ENCODE assay signal across 39 cellular contexts in genomic region chr1:114201486-114201885, GRCh38. TPM values are rescaled to one million over a fixed set of nuclear protein-coding genes. Genes with fewer than 3 reads are reported as not detected.
"Had no signal": no experiment of that assay in that cellular context is flagged by ENCODE, and none has a peak within 500 bp of the region (broad histone marks: within the 10 kb centered on the region; RNA-seq: fewer than 3 reads in every experiment).

No MANE protein-coding gene starts in this region.

- H3K27ac ChIP-seq: ascending aorta, brain microvascular endothelial cell, breast epithelium, VCaP had no signal

- H3K27me3 ChIP-seq: ascending aorta, brain microvascular endothelial cell had no signal

- H3K36me3 ChIP-seq: ascending aorta, brain microvascular endothelial cell, breast epithelium had no signal

- H3K27ac Mint-ChIP-seq: activated B cell treated with CpG ODN at 0.5 μM for 24 hours; activated CD4-positive, alpha-beta memory T cell treated with anti-CD3 and anti-CD28 coated beads for 36 hours; activated CD4-positive, alpha-beta T cell treated with anti-CD3 and anti-CD28 coated beads, Interleukin-2, amount 10 ng/mL, durations not matched to agents 24 days and 14 days; activated CD8-positive, alpha-beta T cell treated with anti-CD3 and anti-CD28 coated beads for 36 hours; activated naive CD4-positive, alpha-beta T cell treated with anti-CD3 and anti-CD28 coated beads, Interleukin-2, amount 10 ng/mL, durations not matched to agents 7 days and 5 days; activated naive CD4-positive, alpha-beta T cell treated with anti-CD3 and anti-CD28 coated beads, Interleukin-2, amount 50 U/mL, for 24 hours; activated naive CD8-positive, alpha-beta T cell; activated naive CD8-positive, alpha-beta T cell treated with anti-CD3 and anti-CD28 coated beads, Interleukin-2, amount 10 ng/mL, durations not matched to agents 7 days and 5 days; activated naive CD8-positive, alpha-beta T cell treated with anti-CD3 and anti-CD28 coated beads, Interleukin-2, amount 50 U/mL, for 24 hours; activated T-cell treated with anti-CD3 and anti-CD28 coated beads, Interleukin-2, amount 50 U/mL, for 72 hours; activated T-helper 1 cell treated with anti-CD3 and anti-CD28 coated beads, Interleukin-12 subunit alpha, Interleukin-12 subunit beta, Interleukin-2, Interleukin-4 antibody, amounts not matched to agents 30 ng/mL and 10 ng/mL and 1 ng/mL, durations not matched to agents 14 hours and 24 hours and 36 hours; activated T-helper 17 cell treated with anti-CD3 and anti-CD28 coated beads, Interleukin-2, amount 50 U/mL, for 72 hours; T-helper 1 cell treated with Interleukin-12 subunit alpha and Interleukin-12 subunit beta and Interleukin-4 antibody, amounts not matched to agents 30 μg/mL and 1 μg/mL, for 36 hours; T-helper 2 cell treated with Interferon-gamma antibody and Interleukin-4, amounts not matched to agents 5 μg/mL and 100 μg/mL, for 36 hours had no signal

- H3K4me3 Mint-ChIP-seq: activated B cell treated with CpG ODN at 0.5 μM for 24 hours; activated CD4-positive, alpha-beta memory T cell treated with anti-CD3 and anti-CD28 coated beads for 36 hours; activated CD4-positive, alpha-beta T cell treated with anti-CD3 and anti-CD28 coated beads, Interleukin-2, amount 10 ng/mL, durations not matched to agents 24 days and 14 days; activated CD8-positive, alpha-beta T cell treated with anti-CD3 and anti-CD28 coated beads for 36 hours; activated naive CD4-positive, alpha-beta T cell treated with anti-CD3 and anti-CD28 coated beads, Interleukin-2, amount 10 ng/mL, durations not matched to agents 7 days and 5 days; activated naive CD4-positive, alpha-beta T cell treated with anti-CD3 and anti-CD28 coated beads, Interleukin-2, amount 50 U/mL, for 24 hours; activated naive CD8-positive, alpha-beta T cell; activated naive CD8-positive, alpha-beta T cell treated with anti-CD3 and anti-CD28 coated beads, Interleukin-2, amount 10 ng/mL, durations not matched to agents 7 days and 5 days; activated naive CD8-positive, alpha-beta T cell treated with anti-CD3 and anti-CD28 coated beads, Interleukin-2, amount 50 U/mL, for 24 hours; activated T-cell treated with anti-CD3 and anti-CD28 coated beads, Interleukin-2, amount 50 U/mL, for 4 hours; activated T-cell treated with anti-CD3 and anti-CD28 coated beads, Interleukin-2, amount 50 U/mL, for 72 hours; activated T-helper 1 cell treated with anti-CD3 and anti-CD28 coated beads, Interleukin-12 subunit alpha, Interleukin-12 subunit beta, Interleukin-2, Interleukin-4 antibody, amounts not matched to agents 30 ng/mL and 10 ng/mL and 1 ng/mL, durations not matched to agents 14 hours and 24 hours and 36 hours; activated T-helper 17 cell treated with anti-CD3 and anti-CD28 coated beads, Interleukin-2, amount 50 U/mL, for 72 hours; central memory CD8-positive, alpha-beta T cell; T-helper 1 cell treated with Interleukin-12 subunit alpha and Interleukin-12 subunit beta and Interleukin-4 antibody, amounts not matched to agents 30 μg/mL and 1 μg/mL, for 36 hours; T-helper 2 cell treated with Interferon-gamma antibody and Interleukin-4, amounts not matched to agents 5 μg/mL and 100 μg/mL, for 36 hours had no signal

- ATAC-seq: activated CD8-positive, alpha-beta T cell treated with anti-CD3 and anti-CD28 coated beads for 36 hours; activated naive CD8-positive, alpha-beta T cell treated with anti-CD3 and anti-CD28 coated beads, Interleukin-2, amount 50 U/mL, for 24 hours; activated T-cell treated with anti-CD3 and anti-CD28 coated beads, Interleukin-2, amount 50 U/mL, for 4 hours; activated T-cell treated with anti-CD3 and anti-CD28 coated beads, Interleukin-2, amount 50 U/mL, for 72 hours; activated T-helper 17 cell treated with anti-CD3 and anti-CD28 coated beads, Interleukin-2, amount 50 U/mL, for 72 hours had no signal

- H3K36me3 Mint-ChIP-seq: activated CD4-positive, alpha-beta memory T cell treated with anti-CD3 and anti-CD28 coated beads for 36 hours; activated naive CD4-positive, alpha-beta T cell treated with anti-CD3 and anti-CD28 coated beads, Interleukin-2, amount 10 ng/mL, durations not matched to agents 7 days and 5 days; activated naive CD4-positive, alpha-beta T cell treated with anti-CD3 and anti-CD28 coated beads, Interleukin-2, amount 50 U/mL, for 24 hours; activated naive CD8-positive, alpha-beta T cell; activated naive CD8-positive, alpha-beta T cell treated with anti-CD3 and anti-CD28 coated beads, Interleukin-2, amount 10 ng/mL, durations not matched to agents 7 days and 5 days had no signal

- H3K9me3 ChIP-seq: ascending aorta, breast epithelium had no signal

- FAIRE-seq: TTC549 had no signal

- H3K4me3 ChIP-seq: ascending aorta, breast epithelium had no signal

- DNase-seq: activated B cell treated with CpG ODN at 0.5 μM for 24 hours; activated CD4-positive, alpha-beta memory T cell treated with anti-CD3 and anti-CD28 coated beads for 36 hours; activated CD4-positive, alpha-beta T cell treated with anti-CD3 and anti-CD28 coated beads for 4 hours; activated CD4-positive, alpha-beta T cell treated with anti-CD3 and anti-CD28 coated beads, Interleukin-2, amount 10 ng/mL, durations not matched to agents 24 days and 14 days; activated CD4-positive, alpha-beta T cell treated with anti-CD3 and anti-CD28 coated beads, Interleukin-2, amount 50 U/mL, for 1 hour; activated CD4-positive, alpha-beta T cell treated with anti-CD3 and anti-CD28 coated beads, Interleukin-2, amount 50 U/mL, for 4 hours; activated CD4-positive, CD25-positive, alpha-beta regulatory T cell treated with anti-CD3 and anti-CD28 coated beads, Interleukin-2, amount 50 U/mL, for 72 hours; activated CD8-positive, alpha-beta memory T cell treated with anti-CD3 and anti-CD28 coated beads, Interleukin-2, amount 50 U/mL, for 4 hours; activated CD8-positive, alpha-beta T cell treated with anti-CD3 and anti-CD28 coated beads for 36 hours; activated effector memory CD4-positive, alpha-beta T cell treated with anti-CD3 and anti-CD28 coated beads, Interleukin-2, amount 50 U/mL, for 16 hours; activated naive CD4-positive, alpha-beta T cell treated with anti-CD3 and anti-CD28 coated beads, Interleukin-2, amount 10 ng/mL, durations not matched to agents 7 days and 5 days; activated naive CD4-positive, alpha-beta T cell treated with Interleukin-2 at 50 U/mL for 16 hours; activated naive CD8-positive, alpha-beta T cell treated with anti-CD3 and anti-CD28 coated beads, Interleukin-2, amount 10 ng/mL, durations not matched to agents 7 days and 5 days; activated naive CD8-positive, alpha-beta T cell treated with anti-CD3 and anti-CD28 coated beads, Interleukin-2, amount 50 U/mL, for 24 hours; activated T-cell treated with anti-CD3 and anti-CD28 coated beads for 4 hours; activated T-cell treated with anti-CD3 and anti-CD28 coated beads, Interleukin-2, amount 50 U/mL, for 1 hour; activated T-cell treated with anti-CD3 and anti-CD28 coated beads, Interleukin-2, amount 50 U/mL, for 4 hours; activated T-cell treated with anti-CD3 and anti-CD28 coated beads, Interleukin-2, amount 50 U/mL, for 72 hours; amygdala; anterior cingulate cortex; brain microvascular endothelial cell; caudate nucleus; cerebellar nuclear complex; T-helper 1 cell; T-helper 2 cell; T-helper 9 cell had no signal

- H3K4me1 Mint-ChIP-seq: activated B cell treated with CpG ODN at 0.5 μM for 24 hours; activated CD4-positive, alpha-beta T cell treated with anti-CD3 and anti-CD28 coated beads, Interleukin-2, amount 10 ng/mL, durations not matched to agents 24 days and 14 days; activated naive CD4-positive, alpha-beta T cell treated with anti-CD3 and anti-CD28 coated beads, Interleukin-2, amount 10 ng/mL, durations not matched to agents 7 days and 5 days; activated naive CD4-positive, alpha-beta T cell treated with anti-CD3 and anti-CD28 coated beads, Interleukin-2, amount 50 U/mL, for 24 hours; activated naive CD8-positive, alpha-beta T cell treated with anti-CD3 and anti-CD28 coated beads, Interleukin-2, amount 10 ng/mL, durations not matched to agents 7 days and 5 days; activated naive CD8-positive, alpha-beta T cell treated with anti-CD3 and anti-CD28 coated beads, Interleukin-2, amount 50 U/mL, for 24 hours; activated T-helper 17 cell treated with anti-CD3 and anti-CD28 coated beads, Interleukin-2, amount 50 U/mL, for 72 hours had no signal

- H3K9me3 Mint-ChIP-seq: activated B cell treated with CpG ODN at 0.5 μM for 24 hours; activated CD4-positive, alpha-beta memory T cell treated with anti-CD3 and anti-CD28 coated beads for 36 hours; activated CD4-positive, alpha-beta T cell treated with anti-CD3 and anti-CD28 coated beads, Interleukin-2, amount 10 ng/mL, durations not matched to agents 24 days and 14 days; activated CD8-positive, alpha-beta T cell treated with anti-CD3 and anti-CD28 coated beads for 36 hours; activated naive CD4-positive, alpha-beta T cell treated with anti-CD3 and anti-CD28 coated beads, Interleukin-2, amount 10 ng/mL, durations not matched to agents 7 days and 5 days; activated naive CD4-positive, alpha-beta T cell treated with anti-CD3 and anti-CD28 coated beads, Interleukin-2, amount 50 U/mL, for 24 hours; activated naive CD8-positive, alpha-beta T cell treated with anti-CD3 and anti-CD28 coated beads, Interleukin-2, amount 10 ng/mL, durations not matched to agents 7 days and 5 days; activated naive CD8-positive, alpha-beta T cell treated with anti-CD3 and anti-CD28 coated beads, Interleukin-2, amount 50 U/mL, for 24 hours; activated T-cell treated with anti-CD3 and anti-CD28 coated beads, Interleukin-2, amount 50 U/mL, for 4 hours; activated T-cell treated with anti-CD3 and anti-CD28 coated beads, Interleukin-2, amount 50 U/mL, for 72 hours; activated T-helper 1 cell treated with anti-CD3 and anti-CD28 coated beads, Interleukin-12 subunit alpha, Interleukin-12 subunit beta, Interleukin-2, Interleukin-4 antibody, amounts not matched to agents 30 ng/mL and 10 ng/mL and 1 ng/mL, durations not matched to agents 14 hours and 24 hours and 36 hours; activated T-helper 17 cell treated with anti-CD3 and anti-CD28 coated beads, Interleukin-2, amount 50 U/mL, for 72 hours; central memory CD8-positive, alpha-beta T cell; T-helper 1 cell treated with Interleukin-12 subunit alpha and Interleukin-12 subunit beta and Interleukin-4 antibody, amounts not matched to agents 30 μg/mL and 1 μg/mL, for 36 hours; T-helper 2 cell treated with Interferon-gamma antibody and Interleukin-4, amounts not matched to agents 5 μg/mL and 100 μg/mL, for 36 hours had no signal

- H3K4me1 ChIP-seq: ascending aorta, breast epithelium had no signal

RNA-seq across cellular contexts. Expression of gene SYT6, which starts 47.8 kb away (rescaled TPM):
- total RNA-seq: activated B cell treated with CpG ODN at 0.5 μM for 24 hours; activated CD4-positive, alpha-beta memory T cell treated with anti-CD3 and anti-CD28 coated beads for 36 hours; activated CD4-positive, alpha-beta T cell treated with anti-CD3 and anti-CD28 coated beads, Interleukin-2, amount 10 ng/mL, durations not matched to agents 24 days and 14 days; activated CD8-positive, alpha-beta memory T cell treated with anti-CD3 and anti-CD28 coated beads for 36 hours; activated CD8-positive, alpha-beta T cell treated with anti-CD3 and anti-CD28 coated beads for 36 hours; activated naive CD8-positive, alpha-beta T cell treated with anti-CD3 and anti-CD28 coated beads, Interleukin-2, amount 10 ng/mL, durations not matched to agents 7 days and 5 days; activated T-cell treated with anti-CD3 and anti-CD28 coated beads, Interleukin-2, amount 50 U/mL, for 4 hours; activated T-cell treated with anti-CD3 and anti-CD28 coated beads, Interleukin-2, amount 50 U/mL, for 72 hours; activated T-helper 1 cell treated with anti-CD3 and anti-CD28 coated beads, Interleukin-12 subunit alpha, Interleukin-12 subunit beta, Interleukin-2, Interleukin-4 antibody, amounts not matched to agents 30 ng/mL and 10 ng/mL and 1 ng/mL, durations not matched to agents 14 hours and 24 hours and 36 hours; activated T-helper 17 cell treated with anti-CD3 and anti-CD28 coated beads, Interleukin-2, amount 50 U/mL, for 72 hours; ascending aorta; chondrocyte had no signal
